ENCODE assay signal across 1 cellular context in genomic region chr7:156918642-156919041, GRCh38.
TF ChIP-seq lines count a peak whose summit lies in the region.

No MANE protein-coding gene starts in this region.

TF ChIP-seq in HepG2, 621 proteins besides CTCF, POLR2A, EP300 and RAD21 (continued from another document):
- TF ChIP-seq ZUFSP (CRISPR knock-in tag; IDR thresholded peaks at IDR 0.05; ENCODE audit: borderline replicate concordance) (no peak), CHD2 (IDR thresholded peaks at IDR 0.05; ENCODE audit: low read depth, low read length) (no peak), ZNF574 (CRISPR knock-in tag; IDR thresholded peaks at IDR 0.05) (no peak), BCLAF1 (IDR thresholded peaks at IDR 0.05) (no peak), KAT7 (CRISPR knock-in tag; IDR thresholded peaks at IDR 0.05; ENCODE audit: borderline replicate concordance) (no peak), ZNF737 (CRISPR knock-in tag; IDR thresholded peaks at IDR 0.05; ENCODE audit: borderline replicate concordance) (no peak), REXO4 (CRISPR knock-in tag; IDR thresholded peaks at IDR 0.05; ENCODE audit: borderline replicate concordance) (no peak), NR2F6 (IDR thresholded peaks at IDR 0.05) (no peak), NR2F6 (CRISPR knock-in tag; IDR thresholded peaks at IDR 0.05) (no peak), HOXA5 (CRISPR knock-in tag; IDR thresholded peaks at IDR 0.05) (no peak), KDM5B (CRISPR knock-in tag; IDR thresholded peaks at IDR 0.05; ENCODE audit: borderline replicate concordance) (no peak), CAMTA2 (CRISPR knock-in tag; IDR thresholded peaks at IDR 0.05; ENCODE audit: borderline replicate concordance) (no peak), CEBPB (IDR thresholded peaks at IDR 0.05; ENCODE audit: borderline replicate concordance, low read depth, low read length) (no peak), ZNF160 (CRISPR knock-in tag; IDR thresholded peaks at IDR 0.05) (no peak)
